ENCODE assay signal across 8 cellular contexts in the genomic region with DNA sequence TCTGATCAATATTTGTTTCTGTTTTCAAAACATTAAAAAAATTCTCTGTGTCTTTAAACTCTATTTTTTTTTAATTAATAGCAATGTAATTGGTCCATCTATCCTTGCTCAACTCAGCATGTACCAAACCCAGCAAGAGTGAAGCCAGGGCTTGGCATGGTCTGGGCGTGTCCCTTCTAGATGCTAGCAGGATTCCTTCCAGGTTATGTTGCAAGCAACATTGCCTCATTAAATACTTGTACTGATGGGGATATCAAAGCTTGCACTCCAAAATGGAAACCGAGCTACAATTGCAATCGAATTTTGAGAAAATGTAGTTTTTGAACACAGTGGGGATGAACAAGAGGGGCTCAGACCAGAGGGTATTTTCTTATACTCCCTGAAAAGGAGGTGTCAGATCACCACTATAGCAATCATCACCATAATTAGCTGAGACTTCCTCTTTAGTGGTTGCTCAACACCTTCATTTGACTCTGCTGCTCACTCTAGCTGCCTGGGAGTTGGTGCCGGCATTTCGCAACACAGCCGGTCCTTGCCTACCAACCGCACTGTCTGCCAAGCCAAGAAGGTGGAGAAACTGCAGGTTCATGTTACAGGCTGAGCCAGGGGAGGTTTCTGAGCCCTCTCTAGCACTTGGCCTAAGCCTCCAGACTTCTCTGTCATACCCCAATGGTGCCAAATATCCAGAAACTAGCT.
DNase-seq lines count a peak whose midpoint lies in the region; ATAC-seq and TF ChIP-seq lines count a peak whose summit lies in the region.

No MANE protein-coding gene starts in this region.

- intact Hi-C loops in posterior vena cava (cut with DNase I), result no loop called here

- peak; percentile 75 for ATAC-seq in HG02610 (IDR thresholded peaks at IDR 0.05; ENCODE audit: unreplicated experiment)

- no peak for TF ChIP-seq CTCF in fibroblast of mammary gland (conservative IDR thresholded peaks at IDR 0.05; ENCODE audit: control insufficient read depth, insufficient read depth, low read depth, low read length)

- DNase-seq in CD1c-positive myeloid dendritic cell (ENCODE audit: extremely low spot score) (peak; percentile 90), NCI-H510A treated with DMSO at 0.1 percent for 48 hours (lab: John Stamatoyannopoulos, UW) (peak; percentile 93), fibroblast of mammary gland (ENCODE audit: low read depth) (peak; percentile 25), posterior vena cava (ENCODE audit: low spot score) (peak; percentile 89), hippocampal formation (lab: John Stamatoyannopoulos, UW) (no peak), cerebellar nuclear complex (lab: John Stamatoyannopoulos, UW) (no peak)
- DNase-seq in activated CD4-positive, CD25-positive, alpha-beta regulatory T cell (lab: John Stamatoyannopoulos, UW), result no peak

- H3K4me3 ChIP-seq in fibroblast of mammary gland (ENCODE audit: control insufficient read depth, low read depth, low read length), result no peak overlapping the region

Comparison
In these comparisons a context has a peak if more than half of its experiments do, and no peak if none do; other contexts are left out.
1. DNase-seq: peak in CD1c-positive myeloid dendritic cell (single experiment), NCI-H510A treated with DMSO at 0.1 percent for 48 hours (single experiment), fibroblast of mammary gland (single experiment) and posterior vena cava (single experiment); none in activated CD4-positive, CD25-positive, alpha-beta regulatory T cell (0 of 4), hippocampal formation (0 of 2) and cerebellar nuclear complex (0 of 2).